ENCODE assay signal across 8 cellular contexts in genomic region chr11:86955674-86956522, GRCh38. TPM values are rescaled to one million over a fixed set of nuclear protein-coding genes. Genes with fewer than 3 reads are reported as not detected.
DNase-seq lines count a peak whose midpoint lies in the region; ATAC-seq and TF ChIP-seq lines count a peak whose summit lies in the region.

No MANE protein-coding gene starts in this region.

- DNase-seq in EL (peak; percentile 81), NT2/D1 (ENCODE audit: low read depth, low spot score) (peak; percentile 49), anterior cingulate cortex (lab: John Stamatoyannopoulos, UW) (peak in 51 of 58 donors; percentile 2 to 80 (median 55)), left ventricle myocardium inferior (peak; percentile 90), pons (ENCODE audit: low spot score) (peak; percentile 47)

- peak overlapping the region; percentile 97 for H3K27ac ChIP-seq in left ventricle myocardium inferior (replicated peaks)

- peak; percentile 61 for TF ChIP-seq CTCF in left ventricle myocardium inferior (IDR thresholded peaks at IDR 0.05; ENCODE audit: borderline replicate concordance)

- no peaks in the 10 kb centered on the region for H3K9me3 ChIP-seq in NT2/D1 (ENCODE audit: insufficient read depth, low read length)
- H3K9me3 ChIP-seq in left ventricle myocardium inferior (replicated peaks), result no peaks in the 10 kb centered on the region

- ATAC-seq in GM21367 (IDR thresholded peaks at IDR 0.05; ENCODE audit: unreplicated experiment) (peak; percentile 34), HG03558 (IDR thresholded peaks at IDR 0.05; ENCODE audit: extremely low read depth, unreplicated experiment) (peak; percentile 21), GM18520 (IDR thresholded peaks at IDR 0.05; ENCODE audit: unreplicated experiment) (no peak)

- intact Hi-C loops in left ventricle myocardium inferior (cut with micrococcal nuclease), result no loop called here

- peaks cover 14% of the 10 kb centered on the region for H3K36me3 ChIP-seq in NT2/D1 (ENCODE audit: insufficient read depth, insufficient read length, low read length)
- peaks cover 15% of the 10 kb centered on the region for H3K36me3 ChIP-seq in left ventricle myocardium inferior

- H3K27me3 ChIP-seq in NT2/D1 (ENCODE audit: insufficient read depth, insufficient read length) (peaks cover 27% of the 10 kb centered on the region), left ventricle myocardium inferior (ENCODE audit: low read depth) (no peaks in the 10 kb centered on the region)

- H3K4me1 ChIP-seq in NT2/D1 (ENCODE audit: insufficient read depth, insufficient read length), result peaks cover 2% of the 10 kb centered on the region
- peaks cover 76% of the 10 kb centered on the region for H3K4me1 ChIP-seq in left ventricle myocardium inferior

- H3K4me3 ChIP-seq in NT2/D1 (ENCODE audit: insufficient read length, low read depth) (peak overlapping the region; percentile 71), left ventricle myocardium inferior (peak overlapping the region; percentile 100)

- H3K9ac ChIP-seq in NT2/D1 (ENCODE audit: insufficient read length, low read depth), result peak overlapping the region; percentile 67

RNA-seq across cellular contexts. Expression of gene FZD4, which starts 0.7 kb away (rescaled TPM):
- 26.5 TPM for total RNA-seq in left ventricle myocardium inferior
